Comparison of ENCODE assay signal across 8 cellular contexts in the genomic region with DNA sequence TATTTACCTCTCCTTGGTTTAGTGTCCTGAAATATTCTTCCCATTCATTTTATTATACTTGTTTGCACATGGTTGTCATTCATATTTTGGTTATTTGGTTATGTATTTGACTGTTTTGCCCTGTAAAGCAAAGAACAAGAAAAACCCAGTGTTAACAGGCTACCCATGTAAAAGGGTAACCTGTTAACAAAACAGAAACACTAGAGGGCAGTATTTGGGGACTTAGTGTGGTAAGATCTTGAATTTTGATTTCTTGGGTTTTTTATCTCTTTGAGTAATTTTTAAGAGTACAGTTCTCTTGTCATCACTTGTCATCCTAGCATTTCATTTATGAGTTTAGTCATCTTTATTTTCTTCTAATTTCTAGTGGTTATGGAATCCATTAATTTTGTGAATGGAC. TPM values are rescaled to one million over a fixed set of nuclear protein-coding genes. Genes with fewer than 3 reads are reported as not detected.
DNase-seq lines count a peak whose midpoint lies in the region; FAIRE-seq and TF ChIP-seq lines count a peak whose summit lies in the region.

No MANE protein-coding gene starts in this region.

- no peak overlapping the region for H3K9ac ChIP-seq in kidney (ENCODE audit: low read length in 2 of 2)

- H3K4me3 ChIP-seq in kidney (ENCODE audit: low read length in 2 of 2): no peak overlapping the region

- H3K4me1 ChIP-seq in kidney (ENCODE audit: control insufficient read depth in 1 of 2, insufficient read depth in 1 of 2, low read depth in 1 of 2, low read length in 2 of 2): no peaks in the 10 kb centered on the region

- H3K9me3 ChIP-seq in kidney (ENCODE audit: control insufficient read depth in 1 of 2, low read length in 2 of 2): no peaks in the 10 kb centered on the region

- H3K27ac ChIP-seq in C4-2B (no peak overlapping the region), kidney (ENCODE audit: low read depth in 2 of 2, low read length in 2 of 2) (no peak overlapping the region)

- no peak for DNase-seq in GM19239 (ENCODE audit: insufficient read length, low spot score)
- DNase-seq in SW480 (ENCODE audit: low spot score): peak; percentile 16
- DNase-seq in kidney: no peak
- DNase-seq in activated CD4-positive, alpha-beta T cell treated with anti-CD3 and anti-CD28 coated beads, Interleukin-2, amount 50 U/mL, for 1 hour: no peak
- no peak for DNase-seq in stimulated activated naive CD4-positive, alpha-beta T cell treated with Interleukin-2 at 50 U/mL for 16 hours (lab: John Stamatoyannopoulos, UW)
- DNase-seq in NCI-H2196 (lab: John Stamatoyannopoulos, UW; ENCODE audit: unreplicated experiment): no peak
- no peak for DNase-seq in activated CD4-positive, CD25-positive, alpha-beta regulatory T cell (lab: John Stamatoyannopoulos, UW)

- intact Hi-C loops in kidney (cut with DNase I): no loop called here

- H3K36me3 ChIP-seq in kidney (ENCODE audit: control insufficient read depth in 1 of 2, insufficient read depth in 2 of 2, low read length in 2 of 2): peaks cover 0 to 6% of the 10 kb centered on the region in 2 donors

- FAIRE-seq in GM19239 (lab: Jason Lieb, UNC) (peak; percentile 83), kidney (lab: Jason Lieb, UNC) (no peak)

- TF ChIP-seq CTCF in C4-2B (conservative IDR thresholded peaks at IDR 0.05): peak; percentile 82
- peak; percentile 23 for TF ChIP-seq CTCF in kidney (IDR thresholded peaks at IDR 0.05; ENCODE audit: borderline replicate concordance, extremely low read depth, insufficient read depth)

RNA-seq across cellular contexts. Expression of gene POLL, which starts 51.3 kb away (rescaled TPM):
- 35.2 TPM for total RNA-seq in kidney
- 27.5 TPM for polyA plus RNA-seq in kidney (ENCODE audit: insufficient read depth, low read depth, low replicate concordance)

RNA-seq across cellular contexts. Expression of gene DPCD, which starts 51.3 kb away (rescaled TPM):
- total RNA-seq in kidney: 26.4 TPM
- 63.1 TPM for polyA plus RNA-seq in kidney (ENCODE audit: insufficient read depth, low read depth, low replicate concordance)
